14 cellular contexts compared by ENCODE assay signal in the genomic region with DNA sequence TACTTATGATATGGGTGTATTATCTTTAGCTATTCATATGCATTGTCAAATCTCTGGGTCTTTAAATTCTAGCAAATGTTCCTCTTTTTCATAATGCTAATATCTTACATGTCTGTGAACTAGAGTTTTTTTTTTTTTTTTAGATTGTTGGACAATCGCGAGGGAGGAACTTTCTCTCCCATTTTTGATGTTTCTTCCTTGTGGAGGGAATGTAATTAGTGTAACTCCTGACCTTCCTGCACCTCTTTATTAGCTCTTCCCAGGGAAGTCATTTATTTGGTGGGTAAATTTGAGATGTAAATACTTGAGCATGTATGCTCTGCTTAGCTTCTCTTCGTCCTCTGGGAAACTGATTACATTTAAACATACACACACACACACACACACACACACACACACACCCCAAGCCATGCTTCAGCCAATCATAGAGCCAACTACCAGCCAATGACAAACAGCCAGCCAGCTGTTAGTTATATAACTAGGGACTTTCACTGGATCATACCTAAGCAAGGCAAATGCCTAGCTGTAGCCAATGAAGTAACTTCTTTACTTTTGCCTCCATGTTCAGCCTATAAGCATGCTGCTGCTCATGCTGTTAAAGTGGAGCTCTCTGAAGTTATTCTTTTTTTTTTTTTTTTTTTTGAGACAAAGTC. TPM values are rescaled to one million over a fixed set of nuclear protein-coding genes. Genes with fewer than 3 reads are reported as not detected.
DNase-seq lines count a peak whose midpoint lies in the region; ATAC-seq and TF ChIP-seq lines count a peak whose summit lies in the region.
"Had no signal": no experiment of that assay in that cellular context is flagged by ENCODE, and none has a peak within 500 bp of the region (broad histone marks: within the 10 kb centered on the region; RNA-seq: fewer than 3 reads in every experiment).

No MANE protein-coding gene starts in this region.

- no peaks in the 10 kb centered on the region for H3K9me3 ChIP-seq in OCI-LY3 (ENCODE audit: insufficient read depth, low read length)
- no peaks in the 10 kb centered on the region for H3K9me3 ChIP-seq in endocrine pancreas (ENCODE audit: control insufficient read depth, low read length)

- ATAC-seq in HG03342 (IDR thresholded peaks at IDR 0.05; ENCODE audit: unreplicated experiment) = no peak
- ATAC-seq: activated T-cell treated with anti-CD3 and anti-CD28 coated beads, Interleukin-2, amount 50 U/mL, for 72 hours; PC-3 had no signal

- H3K4me3 Mint-ChIP-seq in activated T-cell treated with anti-CD3 and anti-CD28 coated beads, Interleukin-2, amount 50 U/mL, for 24 hours = no peak overlapping the region
- H3K4me3 Mint-ChIP-seq: activated T-cell treated with anti-CD3 and anti-CD28 coated beads, Interleukin-2, amount 50 U/mL, for 72 hours; stimulated activated naive CD8-positive, alpha-beta T cell treated with anti-CD3 and anti-CD28 coated beads, Interleukin-15, Interleukin-2, amounts not matched to agents 100 ng/mL and 50 ng/mL, for 24 hours had no signal

- H3K9ac ChIP-seq in OCI-LY3 (ENCODE audit: low read length) (no peak overlapping the region), endocrine pancreas (ENCODE audit: control insufficient read depth, insufficient read depth, low read length) (no peak overlapping the region)

- H3K79me2 ChIP-seq in OCI-LY3 (ENCODE audit: low read length) = no peaks in the 10 kb centered on the region

- no peaks in the 10 kb centered on the region for H4K20me1 ChIP-seq in OCI-LY3 (ENCODE audit: insufficient read depth, low read length)

- no peak overlapping the region for H3K27ac Mint-ChIP-seq in activated T-cell treated with anti-CD3 and anti-CD28 coated beads, Interleukin-2, amount 50 U/mL, for 24 hours
- H3K27ac Mint-ChIP-seq: activated T-cell treated with anti-CD3 and anti-CD28 coated beads, Interleukin-2, amount 50 U/mL, for 72 hours; stimulated activated naive CD8-positive, alpha-beta T cell treated with anti-CD3 and anti-CD28 coated beads, Interleukin-15, Interleukin-2, amounts not matched to agents 100 ng/mL and 50 ng/mL, for 24 hours had no signal

- H3K4me3 ChIP-seq in OCI-LY3 (ENCODE audit: low read length) (no peak overlapping the region), endocrine pancreas (ENCODE audit: control insufficient read depth, insufficient read depth, low read length) (peak overlapping the region; percentile 24)
- H3K4me3 ChIP-seq: coronary artery had no signal

- H3K4me1 Mint-ChIP-seq in activated T-cell treated with anti-CD3 and anti-CD28 coated beads, Interleukin-2, amount 50 U/mL, for 24 hours (ENCODE audit: low read depth) = no peaks in the 10 kb centered on the region

- H3K27me3 ChIP-seq in OCI-LY3 (ENCODE audit: low read depth, low read length) (no peaks in the 10 kb centered on the region), endocrine pancreas (ENCODE audit: control insufficient read depth, insufficient read depth, low read length) (no peaks in the 10 kb centered on the region)

- H3K27ac ChIP-seq in OCI-LY3 (ENCODE audit: low read length) = no peak overlapping the region
- H3K27ac ChIP-seq: coronary artery had no signal

- H2AFZ ChIP-seq in OCI-LY3 (ENCODE audit: low read depth, low read length) = peak overlapping the region; percentile 75; the same call in 1 of the 2 replicates

- intact Hi-C loops in posterior vena cava (cut with DNase I) = no loop called here

- H3K9me3 Mint-ChIP-seq in activated T-cell treated with anti-CD3 and anti-CD28 coated beads, Interleukin-2, amount 50 U/mL, for 24 hours = no peaks in the 10 kb centered on the region
- H3K9me3 Mint-ChIP-seq: activated T-cell treated with anti-CD3 and anti-CD28 coated beads, Interleukin-2, amount 50 U/mL, for 72 hours; stimulated activated naive CD8-positive, alpha-beta T cell treated with anti-CD3 and anti-CD28 coated beads, Interleukin-15, Interleukin-2, amounts not matched to agents 100 ng/mL and 50 ng/mL, for 24 hours had no signal

- peak overlapping the region; percentile 25 for H3K4me2 ChIP-seq in OCI-LY3 (ENCODE audit: low read length)

- no peaks in the 10 kb centered on the region for H3K36me3 Mint-ChIP-seq in activated T-cell treated with anti-CD3 and anti-CD28 coated beads, Interleukin-2, amount 50 U/mL, for 24 hours (ENCODE audit: low read depth)

- no peaks in the 10 kb centered on the region for H3K27me3 Mint-ChIP-seq in activated T-cell treated with anti-CD3 and anti-CD28 coated beads, Interleukin-2, amount 50 U/mL, for 24 hours
- H3K27me3 Mint-ChIP-seq: stimulated activated naive CD8-positive, alpha-beta T cell treated with anti-CD3 and anti-CD28 coated beads, Interleukin-15, Interleukin-2, amounts not matched to agents 100 ng/mL and 50 ng/mL, for 24 hours had no signal

- TF ChIP-seq CTCF in OCI-LY3 (IDR thresholded peaks at IDR 0.05; ENCODE audit: low read depth, low read length) = no peak

- H3K4me1 ChIP-seq in OCI-LY3 (ENCODE audit: low read length) (no peaks in the 10 kb centered on the region), endocrine pancreas (ENCODE audit: control insufficient read depth, insufficient read depth, low read length) (no peaks in the 10 kb centered on the region)

- H3K36me3 ChIP-seq in OCI-LY3 (replicated peaks; ENCODE audit: low read depth, low read length) = no peaks in the 10 kb centered on the region
- H3K36me3 ChIP-seq in endocrine pancreas (ENCODE audit: control insufficient read depth, insufficient read depth, low read length) = no peaks in the 10 kb centered on the region

- peak; percentile 34 for DNase-seq in H4 (ENCODE audit: low spot score)
- DNase-seq in myocyte (ENCODE audit: low read depth) = peak; percentile 12
- DNase-seq in activated T-cell treated with anti-CD3 and anti-CD28 coated beads, Interleukin-2, amount 50 U/mL, for 24 hours = no peak
- DNase-seq in posterior vena cava (ENCODE audit: low spot score) = no peak
- DNase-seq: activated CD4-positive, alpha-beta T cell treated with anti-CD3 and anti-CD28 coated beads, Interleukin-2, amount 50 U/mL, for 1 hour; activated T-cell treated with anti-CD3 and anti-CD28 coated beads, Interleukin-2, amount 50 U/mL, for 72 hours; GF-D8; MM.1S; PC-3 had no signal

RNA-seq across cellular contexts. Expression of gene USP8, which starts 8.3 kb away (rescaled TPM):
- total RNA-seq in H4 (2014; rRNA removed; shearing (Covaris generic)) = 39.5 and 47.7 TPM in 2 replicates
- 45.9 and 50.5 TPM in 2 replicates for total RNA-seq in myocyte
- polyA plus RNA-seq in myocyte (2012) = 16.9 TPM
- total RNA-seq in posterior vena cava = 10 to 100 TPM; 53.1 to 61.0 TPM

Comparison
In these comparisons a context has a peak if more than half of its experiments do, and no peak if none do; other contexts are left out.
1. DNase-seq: peak in H4 (single experiment) and myocyte (single experiment); none in activated T-cell treated with anti-CD3 and anti-CD28 coated beads, Interleukin-2, amount 50 U/mL, for 24 hours (single experiment) and posterior vena cava (single experiment).